Comparison of ENCODE assay signal across 1 cellular context in genomic region chr19:48445606-48446481, GRCh38.
TF ChIP-seq lines count a peak whose summit lies in the region.

Gene GRWD1 (plus strand): TSS chr19:48445983. CDS start chr19:48446006, 23 bp downstream.

TF ChIP-seq in HepG2, 621 proteins besides CTCF, POLR2A, EP300 and RAD21 (continued from another document and continues in another):
- TF ChIP-seq DMTF1 (CRISPR knock-in tag; IDR thresholded peaks at IDR 0.05) (no peak), ZNF567 (CRISPR knock-in tag; IDR thresholded peaks at IDR 0.05; ENCODE audit: borderline replicate concordance) (peak; percentile 91; the same call in 1 of the 2 replicates), MAFG (CRISPR knock-in tag; IDR thresholded peaks at IDR 0.05) (no peak), ZNF276 (CRISPR knock-in tag; IDR thresholded peaks at IDR 0.05; ENCODE audit: low read depth) (no peak), ZNF879 (CRISPR knock-in tag; IDR thresholded peaks at IDR 0.05) (no peak), ZNF121 (CRISPR knock-in tag; IDR thresholded peaks at IDR 0.05) (peak; percentile 20; the same call in 1 of the 2 replicates), ZBED4 (CRISPR knock-in tag; IDR thresholded peaks at IDR 0.05; ENCODE audit: borderline replicate concordance) (no peak), ZNF788 (CRISPR knock-in tag; IDR thresholded peaks at IDR 0.05; ENCODE audit: borderline replicate concordance) (0 out of 2 replicates have a peak, but pooled peaks have one; percentile 77), NFE2 (CRISPR knock-in tag; IDR thresholded peaks at IDR 0.05) (no peak), SOX5 (CRISPR knock-in tag; IDR thresholded peaks at IDR 0.05; ENCODE audit: borderline replicate concordance) (no peak; the same call in 1 of the 2 replicates), HOXA7 (CRISPR knock-in tag; IDR thresholded peaks at IDR 0.05) (no peak), THAP7 (CRISPR knock-in tag; IDR thresholded peaks at IDR 0.05) (no peak), ZMAT3 (CRISPR knock-in tag; conservative IDR thresholded peaks at IDR 0.05) (0 out of 2 replicates have a peak, but pooled peaks have one; percentile 31), SMAD1 (CRISPR knock-in tag; IDR thresholded peaks at IDR 0.05; ENCODE audit: borderline replicate concordance, low read depth) (no peak), ZNF326 (CRISPR knock-in tag; IDR thresholded peaks at IDR 0.05; ENCODE audit: borderline replicate concordance) (no peak), HCFC1 (IDR thresholded peaks at IDR 0.05; ENCODE audit: low read depth, low read length) (peak; percentile 81), AGO1 (IDR thresholded peaks at IDR 0.05; ENCODE audit: low read depth, low read length, poor library complexity, severe bottlenecking) (no peak), ZBTB44 (CRISPR knock-in tag; IDR thresholded peaks at IDR 0.05) (no peak), IKZF1 (IDR thresholded peaks at IDR 0.05) (no peak), ZUFSP (CRISPR knock-in tag; IDR thresholded peaks at IDR 0.05; ENCODE audit: borderline replicate concordance) (no peak), ZIK1 (CRISPR knock-in tag; IDR thresholded peaks at IDR 0.05; ENCODE audit: borderline replicate concordance, low read depth) (no peak), HHEX (CRISPR knock-in tag; IDR thresholded peaks at IDR 0.05) (no peak), ZNF614 (CRISPR knock-in tag; IDR thresholded peaks at IDR 0.05; ENCODE audit: borderline replicate concordance) (no peak), SMYD3 (CRISPR knock-in tag; IDR thresholded peaks at IDR 0.05) (no peak), HMGXB4 (CRISPR knock-in tag; IDR thresholded peaks at IDR 0.05; ENCODE audit: borderline replicate concordance in 1 of 2, low read depth in 1 of 2) (peak; percentile 44 to 81; a peak in 3 of 4 replicates), ZNF782 (CRISPR knock-in tag; IDR thresholded peaks at IDR 0.05; ENCODE audit: borderline replicate concordance) (0 out of 2 replicates have a peak, but pooled peaks have one; percentile 52), ESRRA (CRISPR knock-in tag; IDR thresholded peaks at IDR 0.05; ENCODE audit: low read depth) (no peak), STAT6 (CRISPR knock-in tag; IDR thresholded peaks at IDR 0.05; ENCODE audit: borderline replicate concordance) (no peak), MXD1 (CRISPR knock-in tag; IDR thresholded peaks at IDR 0.05) (peak; percentile 100; the same call in 1 of the 2 replicates), MAFK (conservative IDR thresholded peaks at IDR 0.05 in 1 of 2, IDR thresholded peaks at IDR 0.05 in 1 of 2; ENCODE audit: low read length in 2 of 2) (no peak), ZFP41 (CRISPR knock-in tag; IDR thresholded peaks at IDR 0.05; ENCODE audit: borderline replicate concordance) (no peak), PAXIP1 (CRISPR knock-in tag; conservative IDR thresholded peaks at IDR 0.05) (0 out of 2 replicates have a peak, but pooled peaks have one; percentile 10), REL (CRISPR knock-in tag; conservative IDR thresholded peaks at IDR 0.05) (no peak), SAP130 (CRISPR knock-in tag; IDR thresholded peaks at IDR 0.05; ENCODE audit: low read depth) (peak; percentile 97)
